ENCODE assay signal across 9 cellular contexts in genomic region chr10:103910442-103911000, GRCh38. TPM values are rescaled to one million over a fixed set of nuclear protein-coding genes. Genes with fewer than 3 reads are reported as not detected.
DNase-seq lines count a peak whose midpoint lies in the region; ATAC-seq, FAIRE-seq and TF ChIP-seq lines count a peak whose summit lies in the region.
"Had no signal": no experiment of that assay in that cellular context is flagged by ENCODE, and none has a peak within 500 bp of the region (broad histone marks: within the 10 kb centered on the region; RNA-seq: fewer than 3 reads in every experiment).

No MANE protein-coding gene starts in this region.

- WGBS in mammary epithelial cell (ENCODE audit: low coverage, missing lambda C conversion rate) = 100% methylated on average over 4 of the region's 4 CpGs

- H3K4me1 Mint-ChIP-seq in CD4-positive, CD25-positive, alpha-beta regulatory T cell = peaks cover 40 to 93% (median 58%) of the 10 kb centered on the region in 4 donors
- H3K4me1 Mint-ChIP-seq in osteocyte (ENCODE audit: unreplicated experiment) = peaks cover 69% of the 10 kb centered on the region

- H3K9me3 Mint-ChIP-seq in CD4-positive, CD25-positive, alpha-beta regulatory T cell = no peaks in the 10 kb centered on the region
- H3K9me3 Mint-ChIP-seq in osteocyte (ENCODE audit: unreplicated experiment) = no peaks in the 10 kb centered on the region

- in situ Hi-C loops in mammary epithelial cell (cut with MboI; ENCODE audit: low sequenced_read_pairs in 2 of 2) = loop anchor here in 1 of 2 donors (10.0 kb wide), 1 partner anchor 54 kb away; the partner anchor contains the start of gene SLK

- no peaks in the 10 kb centered on the region for H3K27me3 ChIP-seq in CD4-positive, CD25-positive, alpha-beta regulatory T cell (ENCODE audit: control insufficient read depth, insufficient read depth, low read length)
- no peaks in the 10 kb centered on the region for H3K27me3 ChIP-seq in Loucy (ENCODE audit: insufficient read depth, low read length, poor library complexity, severe bottlenecking)
- no peaks in the 10 kb centered on the region for H3K27me3 ChIP-seq in mammary epithelial cell (ENCODE audit: insufficient read depth, low read length)
- H3K27me3 ChIP-seq: testis had no signal

- FAIRE-seq in urothelium cell line (lab: Jason Lieb, UNC) = no peak

- peaks cover 0 to 8% of the 10 kb centered on the region in 2 experiments for H3K9me3 ChIP-seq in CD4-positive, CD25-positive, alpha-beta regulatory T cell (ENCODE audit: control insufficient read depth in 2 of 2, low read length in 2 of 2)
- H3K9me3 ChIP-seq in Loucy (ENCODE audit: insufficient read depth, low read depth, low read length) = peaks cover 10% of the 10 kb centered on the region; the same call in 1 of the 2 replicates
- H3K9me3 ChIP-seq in mammary epithelial cell (replicated peaks; ENCODE audit: insufficient read depth, low read length) = peaks cover 9% of the 10 kb centered on the region
- H3K9me3 ChIP-seq: testis had no signal

- peak overlapping the region; percentile 74 to 96 (median 80) for H3K4me3 Mint-ChIP-seq in CD4-positive, CD25-positive, alpha-beta regulatory T cell
- H3K4me3 Mint-ChIP-seq in osteocyte (ENCODE audit: unreplicated experiment) = no peak overlapping the region

- H3K79me2 ChIP-seq in Loucy (ENCODE audit: insufficient read depth, low read length) (peaks cover 12% of the 10 kb centered on the region), mammary epithelial cell (ENCODE audit: insufficient read depth, low read length) (peaks cover 54% of the 10 kb centered on the region)

- H3K4me3 ChIP-seq in CD4-positive, CD25-positive, alpha-beta regulatory T cell (ENCODE audit: low read depth, low read length) = peak overlapping the region; percentile 89
- peak overlapping the region; percentile 41 for H3K4me3 ChIP-seq in Loucy (ENCODE audit: low read length, poor library complexity, severe bottlenecking)
- H3K4me3 ChIP-seq in mammary epithelial cell (replicated peaks in 1 of 3; ENCODE audit: insufficient read depth in 1 of 3, low read depth in 2 of 3, low read length in 3 of 3) = no peak overlapping the region
- H3K4me3 ChIP-seq: testis had no signal

- peak overlapping the region; percentile 91 for H3K27ac ChIP-seq in CD4-positive, CD25-positive, alpha-beta regulatory T cell (ENCODE audit: insufficient read depth, low read length, poor library complexity, severe bottlenecking)
- H3K27ac ChIP-seq in mammary epithelial cell (ENCODE audit: insufficient read depth, low read depth, low read length) = peak overlapping the region; percentile 26

- TF ChIP-seq CTCF in Loucy (conservative IDR thresholded peaks at IDR 0.05; ENCODE audit: low read length) = no peak
- no peak for TF ChIP-seq CTCF in mammary epithelial cell (conservative IDR thresholded peaks at IDR 0.05 in 1 of 2, IDR thresholded peaks at IDR 0.05 in 1 of 2; ENCODE audit: extremely low read depth in 1 of 2, insufficient read depth in 1 of 2, low read depth in 1 of 2, low read length in 2 of 2)
- no peak for TF ChIP-seq CTCF in osteocyte (IDR thresholded peaks at IDR 0.05)

- H3K36me3 Mint-ChIP-seq in CD4-positive, CD25-positive, alpha-beta regulatory T cell = peaks cover 21% of the 10 kb centered on the region
- peaks cover 15% of the 10 kb centered on the region for H3K36me3 Mint-ChIP-seq in osteocyte (ENCODE audit: unreplicated experiment)

- no peaks in the 10 kb centered on the region for H3K27me3 Mint-ChIP-seq in CD4-positive, CD25-positive, alpha-beta regulatory T cell
- no peaks in the 10 kb centered on the region for H3K27me3 Mint-ChIP-seq in osteocyte (ENCODE audit: unreplicated experiment)

- dilution Hi-C loops in mammary epithelial cell (cut with HindIII; ENCODE audit: low sequenced_read_pairs) = no loop called here

- no peak for ATAC-seq in CD4-positive, CD25-positive, alpha-beta regulatory T cell (ENCODE audit: low read depth in 2 of 2)
- ATAC-seq in GM21423 (IDR thresholded peaks at IDR 0.05; ENCODE audit: unreplicated experiment) = no peak

- intact Hi-C loops in mammary epithelial cell (cut with micrococcal nuclease) = no loop called here

- peaks cover 88% of the 10 kb centered on the region for H3K4me1 ChIP-seq in CD4-positive, CD25-positive, alpha-beta regulatory T cell (ENCODE audit: control insufficient read depth, insufficient read depth, low read length, poor library complexity, severe bottlenecking)
- H3K4me1 ChIP-seq in Loucy (ENCODE audit: insufficient read depth, low read length, poor library complexity, severe bottlenecking) (peaks cover 66% of the 10 kb centered on the region), mammary epithelial cell (ENCODE audit: insufficient read depth, low read length) (peaks cover 33% of the 10 kb centered on the region)

- H3K9ac ChIP-seq in Loucy (ENCODE audit: low read depth, low read length, poor library complexity, severe bottlenecking) = peak overlapping the region; percentile 50
- no peak overlapping the region for H3K9ac ChIP-seq in mammary epithelial cell (ENCODE audit: insufficient read depth, low read length)

- H3K9me2 ChIP-seq in Loucy (replicated peaks; ENCODE audit: low read depth, low read length) = no peaks in the 10 kb centered on the region

- BruUV-seq in mammary epithelial cell (replicated peaks; lab: Mats Ljungman, UMichigan) = no TSS peak

- H3K4me2 ChIP-seq in Loucy (ENCODE audit: low read depth, low read length, poor library complexity, severe bottlenecking) (peak overlapping the region; percentile 61), mammary epithelial cell (ENCODE audit: insufficient read depth, low read depth, low read length) (peak overlapping the region; percentile 69)

- DNase-seq in CD4-positive, CD25-positive, alpha-beta regulatory T cell = no peak
- no peak for DNase-seq in mammary epithelial cell
- no peak for DNase-seq in osteocyte (ENCODE audit: extremely low spot score, unreplicated experiment)
- DNase-seq in hippocampal formation (lab: John Stamatoyannopoulos, UW) = no peak
- no peak for DNase-seq in putamen (ENCODE audit: low spot score)
- DNase-seq in urothelium cell line (ENCODE audit: low spot score) = no peak
- DNase-seq: testis had no signal

- no peaks in the 10 kb centered on the region for H3F3A ChIP-seq in Loucy (ENCODE audit: low read depth)

- H3K27ac Mint-ChIP-seq in CD4-positive, CD25-positive, alpha-beta regulatory T cell = peak overlapping the region; percentile 98 to 100 (median 98)
- peak overlapping the region; percentile 75 for H3K27ac Mint-ChIP-seq in osteocyte (ENCODE audit: unreplicated experiment)

- CTCF ChIA-PET in mammary epithelial cell (lab: Charles Lee; ENCODE audit: low non-redundant PET) = no interaction called here

- H2AFZ ChIP-seq in Loucy (ENCODE audit: low read length) (0 out of 2 replicates have a peak overlapping the region, but pooled peaks have one; percentile 17), mammary epithelial cell (ENCODE audit: low read depth, low read length) (no peak overlapping the region)

- H4K20me1 ChIP-seq in Loucy (ENCODE audit: insufficient read depth, low read length, poor library complexity, severe bottlenecking) (no peaks in the 10 kb centered on the region), mammary epithelial cell (ENCODE audit: insufficient read depth, low read length) (no peaks in the 10 kb centered on the region)

- H3K36me3 ChIP-seq in CD4-positive, CD25-positive, alpha-beta regulatory T cell (ENCODE audit: control insufficient read depth, insufficient read depth, low read length) = peaks cover 4% of the 10 kb centered on the region
- H3K36me3 ChIP-seq in Loucy (ENCODE audit: insufficient read depth, low read length) = 0 out of 2 replicates have a peak, but pooled peaks cover 6% of the 10 kb centered on the region
- H3K36me3 ChIP-seq in mammary epithelial cell (ENCODE audit: insufficient read depth, low read length) = peaks cover 3% of the 10 kb centered on the region

RNA-seq across cellular contexts. Expression of gene STN1, which starts 7.5 kb away (rescaled TPM):
- total RNA-seq in CD4-positive, CD25-positive, alpha-beta regulatory T cell = 44.1 TPM
- polyA plus RNA-seq in CD4-positive, CD25-positive, alpha-beta regulatory T cell = 100 to 1,000 TPM in 3 of 4 donors, 10 to 100 TPM in 1; 94.5 to 122 (median 109) TPM
- total RNA-seq in mammary epithelial cell = 10 to 100 TPM; 42.6 to 65.0 TPM
- polyA plus RNA-seq in mammary epithelial cell = 50.1 TPM
- polyA minus RNA-seq in mammary epithelial cell = 25.7 TPM
- 21.5 and 21.8 TPM in 2 replicates for total RNA-seq in osteocyte

RNA-seq across cellular contexts. Expression of gene SH3PXD2A, which starts 55.1 kb away (rescaled TPM):
- 15.4 TPM for total RNA-seq in CD4-positive, CD25-positive, alpha-beta regulatory T cell
- under 1 TPM; 0.24 to 0.59 (median 0.38) TPM for polyA plus RNA-seq in CD4-positive, CD25-positive, alpha-beta regulatory T cell
- total RNA-seq in mammary epithelial cell (100 to 1,000 TPM in 1 of 2 donors, 10 to 100 TPM in 1; 72.2 to 116 TPM), osteocyte (43.0 and 46.6 TPM in 2 replicates)
- polyA plus RNA-seq in mammary epithelial cell = 35.3 TPM
- polyA minus RNA-seq in mammary epithelial cell = 112 TPM

RNA-seq across cellular contexts. Expression of gene SLK, which starts 56.4 kb away (rescaled TPM):
- 23.5 TPM for total RNA-seq in CD4-positive, CD25-positive, alpha-beta regulatory T cell
- polyA plus RNA-seq in CD4-positive, CD25-positive, alpha-beta regulatory T cell = 1 to 10 TPM; 3.2 to 6.0 (median 3.3) TPM
- total RNA-seq in mammary epithelial cell = 10 to 100 TPM; 79.5 to 85.0 TPM
- 16.3 TPM for polyA plus RNA-seq in mammary epithelial cell
- 37.4 TPM for polyA minus RNA-seq in mammary epithelial cell
- 41.3 and 44.0 TPM in 2 replicates for total RNA-seq in osteocyte

Comparison
In these comparisons a context has a peak if more than half of its experiments do, and no peak if none do; other contexts are left out.
1. H3K4me3 ChIP-seq: peak in CD4-positive, CD25-positive, alpha-beta regulatory T cell (single experiment) and Loucy (single experiment); none in mammary epithelial cell (0 of 3).